ENCODE assay signal across 27 cellular contexts in genomic region chr10:44862006-44862751, GRCh38. TPM values are rescaled to one million over a fixed set of nuclear protein-coding genes. Genes with fewer than 3 reads are reported as not detected.
DNase-seq lines count a peak whose midpoint lies in the region; ATAC-seq, FAIRE-seq and TF ChIP-seq lines count a peak whose summit lies in the region.
"Had no signal": no experiment of that assay in that cellular context is flagged by ENCODE, and none has a peak within 500 bp of the region (broad histone marks: within the 10 kb centered on the region; RNA-seq: fewer than 3 reads in every experiment).

No MANE protein-coding gene starts in this region.

- no peaks in the 10 kb centered on the region for H3K27me3 ChIP-seq in testis

- H3K36me3 ChIP-seq in testis (ENCODE audit: low read depth, missing control alignments), result no peaks in the 10 kb centered on the region
- H3K36me3 ChIP-seq: WERI-Rb-1 had no signal

- no peak for FAIRE-seq in H54 (lab: Jason Lieb, UNC)

- H3K27ac ChIP-seq in testis, result no peak overlapping the region
- H3K27ac ChIP-seq: HL-60, WERI-Rb-1 had no signal

- H3K4me3 ChIP-seq in testis, result no peak overlapping the region

- ATAC-seq in HG02623 (IDR thresholded peaks at IDR 0.05; ENCODE audit: unreplicated experiment) (no peak), esophagus mucosa (no peak)
- ATAC-seq: activated CD8-positive, alpha-beta memory T cell treated with anti-CD3 and anti-CD28 coated beads, Interleukin-2, amount 10 ng/mL, durations not matched to agents 7 days and 5 days; activated T-cell treated with anti-CD3 and anti-CD28 coated beads, Interleukin-2, amount 50 U/mL, for 72 hours; left colon; naive thymus-derived CD4-positive, alpha-beta T cell; sciatic nerve; stimulated activated naive CD8-positive, alpha-beta T cell treated with anti-CD3 and anti-CD28 coated beads, Interleukin-15, Interleukin-2, amounts not matched to agents 100 U/mL and 50 U/mL, for 24 hours had no signal

- TF ChIP-seq POLR2A in H54 (IDR thresholded peaks at IDR 0.05; ENCODE audit: low read depth, low read length) (0 out of 2 replicates have a peak, but pooled peaks have one; percentile 14), testis (IDR thresholded peaks at IDR 0.05) (no peak)

- intact Hi-C loops in testis (cut with DNase I; ENCODE audit: low total_unique reads), result no loop called here

- TF ChIP-seq CTCF in testis (IDR thresholded peaks at IDR 0.05), result no peak

- H3K9me3 ChIP-seq in testis, result no peaks in the 10 kb centered on the region

- 88 to 89% methylated on average over 12 of the region's 12 CpGs for WGBS in testis, 2 donors

- peaks cover 3% of the 10 kb centered on the region for H3K4me1 ChIP-seq in testis

- DNase-seq in H54 (ENCODE audit: insufficient read length, low spot score), result no peak
- DNase-seq in RPMI8226, result peak; percentile 60
- peak; percentile 45 for DNase-seq in islet precursor cell
- peak; percentile 8 for DNase-seq in testis
- no peak for DNase-seq in NCI-H226
- DNase-seq: activated CD4-positive, alpha-beta T cell treated with anti-CD3 and anti-CD28 coated beads, Interleukin-2, amount 10 ng/mL, durations not matched to agents 7 days and 5 days; activated CD8-positive, alpha-beta memory T cell treated with anti-CD3 and anti-CD28 coated beads, Interleukin-2, amount 10 ng/mL, durations not matched to agents 7 days and 5 days; activated naive CD4-positive, alpha-beta T cell treated with anti-CD3 and anti-CD28 coated beads, Interleukin-2, amount 50 U/mL, for 16 hours; activated T-cell treated with anti-CD3 and anti-CD28 coated beads, Interleukin-2, amount 50 U/mL, for 72 hours; anterior cingulate cortex; CD4-positive, alpha-beta memory T cell; left colon; naive thymus-derived CD4-positive, alpha-beta T cell; NCI-H2081; NCI-H774; stimulated activated CD4-positive, alpha-beta T cell treated with anti-CD3 and anti-CD28 coated beads, Interleukin-15, amount 100 ng/mL, for 24 hours; stimulated activated naive CD8-positive, alpha-beta T cell treated with anti-CD3 and anti-CD28 coated beads, Interleukin-15, Interleukin-2, amounts not matched to agents 100 U/mL and 50 U/mL, for 24 hours; WERI-Rb-1 had no signal

RNA-seq across cellular contexts. Expression of gene TMEM72, which starts 49.0 kb away (rescaled TPM):
- total RNA-seq in testis (1 to 10 TPM; 1.5 to 8.7 TPM), esophagus mucosa (not detected)
- 3.0 TPM for polyA plus RNA-seq in testis (ENCODE audit: insufficient read depth, low read depth, low replicate concordance)
- total RNA-seq: activated CD4-positive, alpha-beta T cell treated with anti-CD3 and anti-CD28 coated beads, Interleukin-2, amount 10 ng/mL, durations not matched to agents 7 days and 5 days; activated CD8-positive, alpha-beta memory T cell treated with anti-CD3 and anti-CD28 coated beads, Interleukin-2, amount 10 ng/mL, durations not matched to agents 7 days and 5 days; activated T-cell treated with anti-CD3 and anti-CD28 coated beads, Interleukin-2, amount 50 U/mL, for 72 hours; CD4-positive, alpha-beta memory T cell; dermis microvascular lymphatic vessel endothelial cell; fibroblast of villous mesenchyme; H7; mesenteric fat pad; naive thymus-derived CD4-positive, alpha-beta T cell; posterior vena cava; sciatic nerve had no signal
- polyA plus RNA-seq: CD4-positive, alpha-beta memory T cell; naive thymus-derived CD4-positive, alpha-beta T cell had no signal

Comparison
In these comparisons a context has a peak if more than half of its experiments do, and no peak if none do; other contexts are left out.
1. DNase-seq: peak in RPMI8226 (single experiment), islet precursor cell (single experiment) and testis (single experiment); none in H54 (single experiment) and NCI-H226 (single experiment).